In the genomic region with DNA sequence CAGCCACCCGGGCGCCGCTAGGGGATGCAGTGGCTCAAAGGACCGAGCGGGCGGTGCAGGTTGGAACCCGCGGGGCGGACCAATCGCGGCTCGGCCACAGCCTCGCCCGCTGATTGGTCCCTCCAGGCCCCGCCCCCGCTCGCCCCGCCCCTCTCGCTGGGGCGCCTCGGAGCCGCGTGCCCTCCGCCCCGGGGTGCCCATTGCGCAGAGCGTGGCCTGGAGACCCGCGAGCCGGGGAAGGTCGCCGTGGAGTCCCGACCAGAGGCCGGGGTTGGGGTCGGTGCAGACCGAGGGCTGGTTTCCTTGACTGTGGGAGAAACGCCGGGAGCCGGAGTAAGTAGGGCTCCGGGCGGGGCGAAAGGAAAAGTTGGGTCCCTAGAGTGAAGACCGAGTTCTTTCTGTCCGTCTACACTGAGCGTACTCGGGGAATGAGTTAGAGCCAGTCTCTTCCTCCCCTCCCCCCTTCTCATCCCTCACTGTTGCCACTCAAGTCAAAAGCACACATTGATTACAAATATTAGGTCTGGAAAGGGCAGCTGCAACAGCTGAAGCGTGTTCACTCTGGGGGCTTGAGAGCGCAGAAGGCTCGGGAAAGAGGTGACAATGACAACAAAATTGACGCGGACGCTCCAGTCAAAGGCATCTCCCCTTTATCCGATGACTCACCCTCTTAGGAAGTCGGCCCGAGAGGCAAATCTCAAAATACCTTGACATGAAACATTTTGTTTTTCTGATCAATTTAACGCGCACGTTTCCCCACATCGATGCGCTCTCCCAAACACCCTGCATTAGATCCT, we compare ENCODE assay signal across 8 cellular contexts. TPM values are rescaled to one million over a fixed set of nuclear protein-coding genes. Genes with fewer than 3 reads are reported as not detected.
DNase-seq lines count a peak whose midpoint lies in the region; ATAC-seq lines count a peak whose summit lies in the region.

No MANE protein-coding gene starts in this region.

- peaks cover 5% of the 10 kb centered on the region for H3K36me3 Mint-ChIP-seq in activated naive CD8-positive, alpha-beta T cell treated with anti-CD3 and anti-CD28 coated beads for 36 hours

- peak overlapping the region; percentile 91 for H3K27ac Mint-ChIP-seq in activated naive CD8-positive, alpha-beta T cell treated with anti-CD3 and anti-CD28 coated beads for 36 hours

- DNase-seq in DMS114 treated with DMSO at 0.1 percent for 48 hours (lab: John Stamatoyannopoulos, UW; ENCODE audit: unreplicated experiment) (peak; percentile 75), HT-29 (ENCODE audit: low spot score) (peak; percentile 66), SKM-1 treated with dmso at 0.1 percent for 144 hours (lab: John Stamatoyannopoulos, UW; ENCODE audit: unreplicated experiment) (peak; percentile 3), left ventricle myocardium superior (peak; percentile 89), renal cortical epithelial cell (ENCODE audit: low read depth) (peak; percentile 18), cortex of kidney (lab: John Stamatoyannopoulos, UW) (no peak)
- peak; percentile 94 for DNase-seq in activated naive CD8-positive, alpha-beta T cell treated with anti-CD3 and anti-CD28 coated beads for 36 hours

- ATAC-seq in GM21381 (IDR thresholded peaks at IDR 0.05; ENCODE audit: unreplicated experiment), result peak; percentile 63
- ATAC-seq in left ventricle myocardium superior, result peak; percentile 89

- H3K27me3 Mint-ChIP-seq in activated naive CD8-positive, alpha-beta T cell treated with anti-CD3 and anti-CD28 coated beads for 36 hours, result peaks cover 35% of the 10 kb centered on the region

- H3K4me3 Mint-ChIP-seq in activated naive CD8-positive, alpha-beta T cell treated with anti-CD3 and anti-CD28 coated beads for 36 hours, result peak overlapping the region; percentile 87

- H3K9me3 Mint-ChIP-seq in activated naive CD8-positive, alpha-beta T cell treated with anti-CD3 and anti-CD28 coated beads for 36 hours, result no peaks in the 10 kb centered on the region

- intact Hi-C loops in left ventricle myocardium superior (cut with micrococcal nuclease), result no loop called here

- peaks cover 48% of the 10 kb centered on the region for H3K4me1 Mint-ChIP-seq in activated naive CD8-positive, alpha-beta T cell treated with anti-CD3 and anti-CD28 coated beads for 36 hours

RNA-seq across cellular contexts. Expression of a gene that starts 0.8 kb away (rescaled TPM):
- 0.86 and 1.4 TPM in 2 replicates for total RNA-seq in HT-29 (2014; rRNA removed; shearing (Covaris generic))
- 1 to 10 TPM; 8.4 to 8.8 TPM for total RNA-seq in activated naive CD8-positive, alpha-beta T cell treated with anti-CD3 and anti-CD28 coated beads for 36 hours
- total RNA-seq in left ventricle myocardium superior (1.1 TPM), renal cortical epithelial cell (0.52 and 3.9 TPM in 2 replicates)
